ENCODE assay signal across 8 cellular contexts in genomic region chrX:68183612-68184214, GRCh38.
DNase-seq lines count a peak whose midpoint lies in the region; ATAC-seq and TF ChIP-seq lines count a peak whose summit lies in the region.

No MANE protein-coding gene starts in this region.

- H4K8ac ChIP-seq in neuronal stem cell (ENCODE audit: low read depth, low read length), result no peak overlapping the region

- no peak overlapping the region for H3K4me2 ChIP-seq in smooth muscle cell
- H3K4me2 ChIP-seq in neuronal stem cell (ENCODE audit: insufficient read depth, low read length, poor library complexity, severe bottlenecking), result no peak overlapping the region

- no peaks in the 10 kb centered on the region for H3K36me3 Mint-ChIP-seq in activated T-cell treated with anti-CD3 and anti-CD28 coated beads, Interleukin-2, amount 50 U/mL, for 4 hours (ENCODE audit: insufficient read depth)

- H3K14ac ChIP-seq in neuronal stem cell (ENCODE audit: low read length), result no peak overlapping the region

- H3K4ac ChIP-seq in neuronal stem cell (ENCODE audit: low read length), result no peak overlapping the region

- H3F3A ChIP-seq in smooth muscle cell (ENCODE audit: low read depth), result no peaks in the 10 kb centered on the region

- no peaks in the 10 kb centered on the region for H3K79me1 ChIP-seq in neuronal stem cell (ENCODE audit: low read depth, low read length)

- no peak for DNase-seq in activated T-cell treated with anti-CD3 and anti-CD28 coated beads, Interleukin-2, amount 50 U/mL, for 4 hours
- DNase-seq in activated T-cell treated with anti-CD3 and anti-CD28 coated beads, Interleukin-2, amount 50 U/mL, for 48 hours, result no peak
- DNase-seq in NCI-H510A (lab: John Stamatoyannopoulos, UW) (peak; percentile 0), dermis microvascular lymphatic vessel endothelial cell (ENCODE audit: low read depth in 2 of 2) (peak; percentile 30 to 54), smooth muscle cell (lab: John Stamatoyannopoulos, UW; ENCODE audit: unreplicated experiment) (no peak), neuronal stem cell (ENCODE audit: low spot score) (no peak), NCI-H226 (no peak), globus pallidus (ENCODE audit: low spot score) (no peak)

- TF ChIP-seq CTCF in smooth muscle cell (IDR thresholded peaks at IDR 0.05; ENCODE audit: borderline replicate concordance, insufficient read depth, poor library complexity, severe bottlenecking), result peak; percentile 51

- no peak overlapping the region for H2BK120ac ChIP-seq in neuronal stem cell (ENCODE audit: low read depth, low read length)

- peaks cover 15% of the 10 kb centered on the region for H3K4me1 Mint-ChIP-seq in activated T-cell treated with anti-CD3 and anti-CD28 coated beads, Interleukin-2, amount 50 U/mL, for 4 hours (ENCODE audit: low read depth)

- H3K27me3 Mint-ChIP-seq in activated T-cell treated with anti-CD3 and anti-CD28 coated beads, Interleukin-2, amount 50 U/mL, for 4 hours (ENCODE audit: low read depth), result peaks cover 3% of the 10 kb centered on the region

- no peak overlapping the region for H2AK5ac ChIP-seq in neuronal stem cell (ENCODE audit: low read depth, low read length)

- H3K4me1 ChIP-seq in smooth muscle cell (ENCODE audit: low read depth) (no peaks in the 10 kb centered on the region), neuronal stem cell (ENCODE audit: control insufficient read depth in 2 of 2, insufficient read depth in 1 of 2, low read depth in 1 of 2, low read length in 2 of 2) (no peaks in the 10 kb centered on the region)

- 49% methylated on average over 4 of the region's 4 CpGs for WGBS in smooth muscle cell (ENCODE audit: low lambda C conversion rate)
- WGBS in neuronal stem cell (ENCODE audit: extremely low coverage in 2 of 2, insufficient read length in 2 of 2, insufficient replicate concordance in 1 of 2), 2 donors, result no CpG with 5 or more reads among the region's 4 CpGs

- H2BK12ac ChIP-seq in neuronal stem cell (ENCODE audit: low read length), result no peak overlapping the region

- H3K18ac ChIP-seq in neuronal stem cell (ENCODE audit: low read length), result no peak overlapping the region

- H2AFZ ChIP-seq in smooth muscle cell (ENCODE audit: low read depth) (no peak overlapping the region), neuronal stem cell (ENCODE audit: low read length) (no peak overlapping the region)

- no peak overlapping the region for H3K23ac ChIP-seq in neuronal stem cell (ENCODE audit: low read depth, low read length, poor library complexity)

- no peak overlapping the region for H3K4me3 Mint-ChIP-seq in activated T-cell treated with anti-CD3 and anti-CD28 coated beads, Interleukin-2, amount 50 U/mL, for 4 hours

- H4K91ac ChIP-seq in neuronal stem cell (ENCODE audit: low read depth, low read length, poor library complexity), result no peak overlapping the region

- H3K9me3 ChIP-seq in smooth muscle cell (replicated peaks; ENCODE audit: low read depth), result no peaks in the 10 kb centered on the region
- no peaks in the 10 kb centered on the region for H3K9me3 ChIP-seq in neuronal stem cell (replicated peaks in 1 of 2; ENCODE audit: control insufficient read depth in 2 of 2, insufficient read depth in 1 of 2, low read depth in 1 of 2, low read length in 2 of 2)

- H3K27me3 ChIP-seq in smooth muscle cell (ENCODE audit: low read depth) (no peaks in the 10 kb centered on the region), neuronal stem cell (ENCODE audit: control insufficient read depth in 3 of 3, insufficient read depth in 3 of 3, low read depth in 1 of 3, low read length in 3 of 3) (no peaks in the 10 kb centered on the region)

- no peak overlapping the region for H2BK5ac ChIP-seq in neuronal stem cell (ENCODE audit: low read length)

- no peaks in the 10 kb centered on the region for H3K36me3 ChIP-seq in smooth muscle cell (ENCODE audit: low read depth)
- H3K36me3 ChIP-seq in neuronal stem cell (replicated peaks in 1 of 2; ENCODE audit: control insufficient read depth in 2 of 2, insufficient read depth in 2 of 2, low read length in 2 of 2), result no peaks in the 10 kb centered on the region

- H3K9me3 Mint-ChIP-seq in activated T-cell treated with anti-CD3 and anti-CD28 coated beads, Interleukin-2, amount 50 U/mL, for 4 hours, result no peaks in the 10 kb centered on the region

- no peak overlapping the region for H3K4me3 ChIP-seq in smooth muscle cell
- H3K4me3 ChIP-seq in neuronal stem cell (ENCODE audit: low read length in 2 of 2), result no peak overlapping the region

- H3K9ac ChIP-seq in smooth muscle cell (ENCODE audit: low read depth), result no peak overlapping the region
- no peak overlapping the region for H3K9ac ChIP-seq in neuronal stem cell (ENCODE audit: low read depth, low read length, poor library complexity)

- no peak overlapping the region for H3K27ac ChIP-seq in smooth muscle cell (ENCODE audit: low read depth)
- H3K27ac ChIP-seq in neuronal stem cell (replicated peaks; ENCODE audit: low read length), result no peak overlapping the region

- no peaks in the 10 kb centered on the region for H4K20me1 ChIP-seq in smooth muscle cell (ENCODE audit: low read depth)

- no peak overlapping the region for H2BK15ac ChIP-seq in neuronal stem cell (ENCODE audit: low read length)

- ATAC-seq in activated T-cell treated with anti-CD3 and anti-CD28 coated beads, Interleukin-2, amount 50 U/mL, for 4 hours, result peak; percentile 40 to 46

- H3K79me2 ChIP-seq in smooth muscle cell (ENCODE audit: low read depth), result no peaks in the 10 kb centered on the region

Comparison
In these comparisons a context has a peak if more than half of its experiments do, and no peak if none do; other contexts are left out.
1. DNase-seq: peak in NCI-H510A (single experiment) and dermis microvascular lymphatic vessel endothelial cell (2 of 2); none in activated T-cell treated with anti-CD3 and anti-CD28 coated beads, Interleukin-2, amount 50 U/mL, for 4 hours (single experiment), activated T-cell treated with anti-CD3 and anti-CD28 coated beads, Interleukin-2, amount 50 U/mL, for 48 hours (0 of 2), smooth muscle cell (single experiment), neuronal stem cell (single experiment), NCI-H226 (single experiment) and globus pallidus (single experiment).